ENCODE assay signal across 8 cellular contexts in genomic region chr5:151451626-151452520, GRCh38. TPM values are rescaled to one million over a fixed set of nuclear protein-coding genes. Genes with fewer than 3 reads are reported as not detected.
A peak's percentile ranks its signal among the peaks of the same experiment; 100 is the strongest.
DNase-seq lines count a peak whose midpoint lies in the region; ATAC-seq and TF ChIP-seq lines count a peak whose summit lies in the region.

No MANE protein-coding gene starts in this region.

- H3K27me3 Mint-ChIP-seq in natural killer cell treated with Interleukin-12 subunit alpha and Interleukin-12 subunit beta and Interleukin-15 and Interleukin-18, amount 100 ng/mL, for 72 hours = no peaks in the 10 kb centered on the region

- ATAC-seq in GM18873 (IDR thresholded peaks at IDR 0.05; ENCODE audit: low FRiP score, unreplicated experiment) (peak; percentile 79), HG02798 (IDR thresholded peaks at IDR 0.05; ENCODE audit: poor library complexity, unreplicated experiment) (peak; percentile 61)
- ATAC-seq in natural killer cell treated with Interleukin-12 subunit alpha and Interleukin-12 subunit beta and Interleukin-15 and Interleukin-18, amount 100 ng/mL, for 72 hours = no peak

- peak overlapping the region; percentile 82 for H3K27ac ChIP-seq in VCaP

- peaks cover 29 to 31% of the 10 kb centered on the region in 2 donors for H3K4me1 Mint-ChIP-seq in natural killer cell treated with Interleukin-12 subunit alpha and Interleukin-12 subunit beta and Interleukin-15 and Interleukin-18, amount 100 ng/mL, for 72 hours (ENCODE audit: low read depth in 2 of 2)

- no peaks in the 10 kb centered on the region for H3K36me3 Mint-ChIP-seq in natural killer cell treated with Interleukin-12 subunit alpha and Interleukin-12 subunit beta and Interleukin-15 and Interleukin-18, amount 100 ng/mL, for 72 hours

- no peak overlapping the region for H3K4me3 Mint-ChIP-seq in natural killer cell treated with Interleukin-12 subunit alpha and Interleukin-12 subunit beta and Interleukin-15 and Interleukin-18, amount 100 ng/mL, for 72 hours

- H3K27ac Mint-ChIP-seq in natural killer cell treated with Interleukin-12 subunit alpha and Interleukin-12 subunit beta and Interleukin-15 and Interleukin-18, amount 100 ng/mL, for 72 hours = no peak overlapping the region

- TF ChIP-seq CTCF in VCaP (conservative IDR thresholded peaks at IDR 0.05) = no peak

- DNase-seq in smooth muscle cell of the brain vasculature (ENCODE audit: low read depth, low spot score) (peak; percentile 7), NCI-H1417 (lab: John Stamatoyannopoulos, UW) (no peak), NCI-H748 (lab: John Stamatoyannopoulos, UW; ENCODE audit: unreplicated experiment) (no peak)
- no peak for DNase-seq in natural killer cell treated with Interleukin-12 subunit alpha and Interleukin-12 subunit beta and Interleukin-15 and Interleukin-18, amount 100 ng/mL, for 72 hours (ENCODE audit: low spot score)
- no peak for DNase-seq in stimulated activated CD4-positive, alpha-beta T cell treated with anti-CD3 and anti-CD28 coated beads, Interleukin-2, amount 100 ng/mL, for 48 hours

- no peaks in the 10 kb centered on the region for H3K9me3 Mint-ChIP-seq in natural killer cell treated with Interleukin-12 subunit alpha and Interleukin-12 subunit beta and Interleukin-15 and Interleukin-18, amount 100 ng/mL, for 72 hours

RNA-seq across cellular contexts. Expression of gene SLC36A1, which starts 4.5 kb away (rescaled TPM):
- total RNA-seq in natural killer cell treated with Interleukin-12 subunit alpha and Interleukin-12 subunit beta and Interleukin-15 and Interleukin-18, amount 100 ng/mL, for 72 hours = 10 to 100 TPM in 1 of 2 donors, 1 to 10 TPM in 1; 6.3 to 15.4 TPM

Comparison
In these comparisons a context has a peak if more than half of its experiments do, and no peak if none do; other contexts are left out.
1. ATAC-seq: peak in GM18873 (single experiment) and HG02798 (single experiment); none in natural killer cell treated with Interleukin-12 subunit alpha and Interleukin-12 subunit beta and Interleukin-15 and Interleukin-18, amount 100 ng/mL, for 72 hours (0 of 2).